ENCODE assay signal across 21 cellular contexts in the genomic region with DNA sequence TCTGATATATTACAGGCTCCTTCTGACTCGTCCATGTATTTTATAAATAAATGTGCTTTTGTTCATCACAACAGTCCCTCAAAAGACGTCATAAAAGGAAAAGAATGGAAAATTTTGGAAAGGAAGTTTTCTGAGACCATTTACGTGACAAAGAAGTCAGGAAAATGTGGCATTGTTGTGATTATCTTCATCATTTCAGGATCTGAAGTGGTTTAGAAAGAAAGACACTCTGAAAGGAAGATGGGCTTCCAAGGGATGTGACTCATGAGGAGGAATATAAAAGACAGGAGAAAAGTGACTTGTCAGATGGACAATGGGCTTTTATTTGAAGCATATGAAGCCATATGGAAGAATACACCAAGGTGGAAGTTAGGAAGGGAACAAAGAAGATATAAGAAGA.
DNase-seq lines count a peak whose midpoint lies in the region; ATAC-seq lines count a peak whose summit lies in the region.
"Had no signal": no experiment of that assay in that cellular context is flagged by ENCODE, and none has a peak within 500 bp of the region (broad histone marks: within the 10 kb centered on the region; RNA-seq: fewer than 3 reads in every experiment).

No MANE protein-coding gene starts in this region.

- H3K36me3 Mint-ChIP-seq in T-helper 1 cell treated with Interleukin-12 subunit alpha and Interleukin-12 subunit beta and Interleukin-4 antibody, amounts not matched to agents 30 μg/mL and 1 μg/mL, for 36 hours (ENCODE audit: low read depth) = peaks cover 15% of the 10 kb centered on the region
- H3K36me3 Mint-ChIP-seq: activated CD4-positive, alpha-beta memory T cell treated with anti-CD3 and anti-CD28 coated beads for 36 hours; naive B cell had no signal

- peak overlapping the region; percentile 56 for H3K27ac Mint-ChIP-seq in T-helper 1 cell treated with Interleukin-12 subunit alpha and Interleukin-12 subunit beta and Interleukin-4 antibody, amounts not matched to agents 30 μg/mL and 1 μg/mL, for 36 hours
- H3K27ac Mint-ChIP-seq: activated CD4-positive, alpha-beta memory T cell treated with anti-CD3 and anti-CD28 coated beads for 36 hours; activated naive CD8-positive, alpha-beta T cell treated with anti-CD3 and anti-CD28 coated beads for 36 hours; stimulated activated naive CD8-positive, alpha-beta T cell treated with anti-CD3 and anti-CD28 coated beads, Interleukin-15, Interleukin-2, amounts not matched to agents 100 ng/mL and 50 ng/mL, for 24 hours had no signal

- H3K27ac ChIP-seq in epithelial cell of prostate (peak overlapping the region; percentile 100), skin epidermis (peak overlapping the region in 12 of 21 experiments; percentile 17 to 80 (median 46))
- H3K27ac ChIP-seq: lower lobe of right lung had no signal

- peaks cover 56% of the 10 kb centered on the region for H3K4me1 Mint-ChIP-seq in T-helper 1 cell treated with Interleukin-12 subunit alpha and Interleukin-12 subunit beta and Interleukin-4 antibody, amounts not matched to agents 30 μg/mL and 1 μg/mL, for 36 hours (ENCODE audit: low read depth)

- in situ Hi-C loops in SK-MEL-5 (cut with HindIII; ENCODE audit: low pct_unique_long_range_greater_than_20kb, low sequenced_read_pairs) = no loop called here

- peaks cover 7% of the 10 kb centered on the region for H3K9me3 Mint-ChIP-seq in T-helper 1 cell treated with Interleukin-12 subunit alpha and Interleukin-12 subunit beta and Interleukin-4 antibody, amounts not matched to agents 30 μg/mL and 1 μg/mL, for 36 hours
- H3K9me3 Mint-ChIP-seq: activated CD4-positive, alpha-beta memory T cell treated with anti-CD3 and anti-CD28 coated beads for 36 hours; activated naive CD8-positive, alpha-beta T cell treated with anti-CD3 and anti-CD28 coated beads for 36 hours; activated T-cell treated with anti-CD3 and anti-CD28 coated beads, Interleukin-2, amount 50 U/mL, for 4 hours; stimulated activated naive CD8-positive, alpha-beta T cell treated with anti-CD3 and anti-CD28 coated beads, Interleukin-15, Interleukin-2, amounts not matched to agents 100 ng/mL and 50 ng/mL, for 24 hours had no signal

- no peak overlapping the region for H3K4me3 Mint-ChIP-seq in T-helper 1 cell treated with Interleukin-12 subunit alpha and Interleukin-12 subunit beta and Interleukin-4 antibody, amounts not matched to agents 30 μg/mL and 1 μg/mL, for 36 hours
- H3K4me3 Mint-ChIP-seq: activated CD4-positive, alpha-beta memory T cell treated with anti-CD3 and anti-CD28 coated beads for 36 hours; activated naive CD8-positive, alpha-beta T cell treated with anti-CD3 and anti-CD28 coated beads for 36 hours; activated T-cell treated with anti-CD3 and anti-CD28 coated beads, Interleukin-2, amount 50 U/mL, for 4 hours; naive B cell; stimulated activated naive CD8-positive, alpha-beta T cell treated with anti-CD3 and anti-CD28 coated beads, Interleukin-15, Interleukin-2, amounts not matched to agents 100 ng/mL and 50 ng/mL, for 24 hours had no signal

- DNase-seq in T-helper 1 cell (no peak), SK-MEL-5 (ENCODE audit: low read depth, low spot score) (peak; percentile 15), epithelial cell of prostate (ENCODE audit: low read depth, low spot score) (no peak), occipital lobe (lab: John Stamatoyannopoulos, UW) (no peak), NCI-H82 (lab: John Stamatoyannopoulos, UW) (no peak)
- DNase-seq: 8988T; activated CD4-positive, alpha-beta memory T cell treated with anti-CD3 and anti-CD28 coated beads for 36 hours; activated naive CD8-positive, alpha-beta T cell treated with anti-CD3 and anti-CD28 coated beads for 36 hours; activated T-cell treated with anti-CD3 and anti-CD28 coated beads, Interleukin-2, amount 50 U/mL, for 4 hours; H7; Kasumi-1; lower lobe of right lung; naive B cell; NCI-H1436 treated with DMSO at 0.1 percent for 48 hours; NK-92 treated with Interleukin-12 subunit alpha and Interleukin-12 subunit beta, amount 100 ng/mL, for 24 hours; SHP77 treated with DMSO at 0.1 percent for 48 hours; stimulated activated CD4-positive, alpha-beta T cell treated with anti-CD3 and anti-CD28 coated beads, Interleukin-15, amount 100 ng/mL, for 24 hours had no signal

- no peak for ATAC-seq in HG03469 (IDR thresholded peaks at IDR 0.05; ENCODE audit: unreplicated experiment)
- ATAC-seq: activated T-cell treated with anti-CD3 and anti-CD28 coated beads, Interleukin-2, amount 50 U/mL, for 4 hours; lower lobe of right lung had no signal

- no peaks in the 10 kb centered on the region for H3K27me3 Mint-ChIP-seq in T-helper 1 cell treated with Interleukin-12 subunit alpha and Interleukin-12 subunit beta and Interleukin-4 antibody, amounts not matched to agents 30 μg/mL and 1 μg/mL, for 36 hours (ENCODE audit: low read depth)
- H3K27me3 Mint-ChIP-seq: activated CD4-positive, alpha-beta memory T cell treated with anti-CD3 and anti-CD28 coated beads for 36 hours; stimulated activated naive CD8-positive, alpha-beta T cell treated with anti-CD3 and anti-CD28 coated beads, Interleukin-15, Interleukin-2, amounts not matched to agents 100 ng/mL and 50 ng/mL, for 24 hours had no signal

- no peak overlapping the region for H3K4me3 ChIP-seq in skin epidermis
- H3K4me3 ChIP-seq: lower lobe of right lung had no signal
